13 cellular contexts compared by ENCODE assay signal in the genomic region with DNA sequence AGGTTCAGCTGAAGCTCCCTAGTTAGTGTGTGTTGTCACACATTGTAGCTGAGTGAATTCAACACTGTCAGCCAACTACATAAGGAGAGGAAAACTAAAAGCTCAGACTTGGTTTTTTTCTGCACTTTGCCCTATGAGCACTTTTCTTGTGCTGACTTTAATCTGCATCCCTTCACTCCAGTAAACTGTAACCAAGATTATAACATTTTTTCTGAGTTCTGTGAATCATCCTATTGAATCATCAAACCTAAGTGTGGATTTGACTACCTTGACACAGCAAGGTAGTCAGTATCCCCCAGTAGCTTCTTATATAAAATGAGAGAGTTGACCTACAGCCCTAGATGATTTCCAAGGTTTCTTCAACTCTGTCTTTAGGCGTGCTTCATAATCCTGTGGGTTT.
DNase-seq lines count a peak whose midpoint lies in the region; ATAC-seq and TF ChIP-seq lines count a peak whose summit lies in the region.
"Had no signal": no experiment of that assay in that cellular context is flagged by ENCODE, and none has a peak within 500 bp of the region (broad histone marks: within the 10 kb centered on the region; RNA-seq: fewer than 3 reads in every experiment).

No MANE protein-coding gene starts in this region.

- peak; percentile 37 to 58 for ATAC-seq in activated T-cell treated with anti-CD3 and anti-CD28 coated beads, Interleukin-2, amount 50 U/mL, for 72 hours (replicated peaks in 1 of 2)
- no peak for ATAC-seq in activated T-cell treated with anti-CD3 and anti-CD28 coated beads, Interleukin-2, amount 50 U/mL, for 4 hours
- ATAC-seq: CD8-positive, alpha-beta T cell had no signal

- H3K4me3 Mint-ChIP-seq in activated T-cell treated with anti-CD3 and anti-CD28 coated beads, Interleukin-2, amount 50 U/mL, for 72 hours: no peak overlapping the region
- no peak overlapping the region for H3K4me3 Mint-ChIP-seq in activated T-cell treated with anti-CD3 and anti-CD28 coated beads, Interleukin-2, amount 50 U/mL, for 4 hours
- H3K4me3 Mint-ChIP-seq in nephron: no peak overlapping the region
- H3K4me3 Mint-ChIP-seq: B cell; CD8-positive, alpha-beta T cell; H9 had no signal

- H3K27ac Mint-ChIP-seq in activated T-cell treated with anti-CD3 and anti-CD28 coated beads, Interleukin-2, amount 50 U/mL, for 72 hours: no peak overlapping the region
- H3K27ac Mint-ChIP-seq in nephron: peak overlapping the region in 2 of 3 experiments; percentile 11 to 31
- H3K27ac Mint-ChIP-seq: B cell; CD8-positive, alpha-beta T cell; H9 had no signal

- no peak overlapping the region for H3K27ac ChIP-seq in WERI-Rb-1
- H3K27ac ChIP-seq: BLaER1 treated with 17β-estradiol and CSF1 and Interleukin-3, amounts not matched to agents 10 nM and 100 nM had no signal

- H3K36me3 ChIP-seq in WERI-Rb-1: no peaks in the 10 kb centered on the region
- H3K36me3 ChIP-seq: BLaER1 treated with 17β-estradiol and CSF1 and Interleukin-3, amounts not matched to agents 10 nM and 100 nM had no signal

- H3K9me3 Mint-ChIP-seq in activated T-cell treated with anti-CD3 and anti-CD28 coated beads, Interleukin-2, amount 50 U/mL, for 72 hours: no peaks in the 10 kb centered on the region
- H3K9me3 Mint-ChIP-seq in activated T-cell treated with anti-CD3 and anti-CD28 coated beads, Interleukin-2, amount 50 U/mL, for 4 hours: no peaks in the 10 kb centered on the region
- peaks cover under 1% of the 10 kb centered on the region for H3K9me3 Mint-ChIP-seq in nephron
- H3K9me3 Mint-ChIP-seq: CD8-positive, alpha-beta T cell; H9 had no signal

- H3K9me3 ChIP-seq in WERI-Rb-1 (ENCODE audit: severe bottlenecking): no peaks in the 10 kb centered on the region
- H3K9me3 ChIP-seq: BLaER1 treated with 17β-estradiol and CSF1 and Interleukin-3, amounts not matched to agents 10 nM and 100 nM had no signal

- H3K27me3 Mint-ChIP-seq in activated T-cell treated with anti-CD3 and anti-CD28 coated beads, Interleukin-2, amount 50 U/mL, for 72 hours (ENCODE audit: low read depth): peaks cover 8% of the 10 kb centered on the region
- peaks cover 1% of the 10 kb centered on the region for H3K27me3 Mint-ChIP-seq in activated T-cell treated with anti-CD3 and anti-CD28 coated beads, Interleukin-2, amount 50 U/mL, for 4 hours (ENCODE audit: low read depth)
- no peaks in the 10 kb centered on the region for H3K27me3 Mint-ChIP-seq in nephron (ENCODE audit: low read depth)
- H3K27me3 Mint-ChIP-seq: B cell had no signal

- H3K4me3 ChIP-seq in epithelial cell of esophagus (ENCODE audit: low read length): no peak overlapping the region
- H3K4me3 ChIP-seq in WERI-Rb-1 (ENCODE audit: low read depth, low read length): no peak overlapping the region
- H3K4me3 ChIP-seq: BLaER1 treated with 17β-estradiol and CSF1 and Interleukin-3, amounts not matched to agents 10 nM and 100 nM had no signal

- H3K4me1 Mint-ChIP-seq in activated T-cell treated with anti-CD3 and anti-CD28 coated beads, Interleukin-2, amount 50 U/mL, for 72 hours (ENCODE audit: low read depth): peaks cover 6% of the 10 kb centered on the region
- H3K4me1 Mint-ChIP-seq in activated T-cell treated with anti-CD3 and anti-CD28 coated beads, Interleukin-2, amount 50 U/mL, for 4 hours (ENCODE audit: low read depth): no peaks in the 10 kb centered on the region
- peaks cover 18% of the 10 kb centered on the region for H3K4me1 Mint-ChIP-seq in nephron
- H3K4me1 Mint-ChIP-seq: B cell had no signal

- H3K27me3 ChIP-seq in WERI-Rb-1 (ENCODE audit: insufficient read depth, low read depth, severe bottlenecking): peaks cover 68% of the 10 kb centered on the region
- H3K27me3 ChIP-seq: BLaER1 treated with 17β-estradiol and CSF1 and Interleukin-3, amounts not matched to agents 10 nM and 100 nM had no signal

- no peak for DNase-seq in activated T-cell treated with anti-CD3 and anti-CD28 coated beads, Interleukin-2, amount 50 U/mL, for 72 hours
- DNase-seq in activated T-cell treated with anti-CD3 and anti-CD28 coated beads, Interleukin-2, amount 50 U/mL, for 4 hours: no peak
- DNase-seq in epithelial cell of esophagus (ENCODE audit: low read depth) (peak; percentile 8), WERI-Rb-1 (no peak), hypothalamus (lab: John Stamatoyannopoulos, UW) (no peak), NOMO-1 treated with DMSO at 0.1 percent for 48 hours (lab: John Stamatoyannopoulos, UW; ENCODE audit: unreplicated experiment) (no peak)
- DNase-seq: 8988T; CD8-positive, alpha-beta T cell; COR-L47; H9 had no signal

- TF ChIP-seq CTCF in epithelial cell of esophagus (IDR thresholded peaks at IDR 0.05; ENCODE audit: insufficient read depth, low read depth, low read length, missing control alignments) (no peak), nephron (IDR thresholded peaks at IDR 0.05; ENCODE audit: unreplicated experiment in 3 of 3) (no peak), WERI-Rb-1 (IDR thresholded peaks at IDR 0.05; ENCODE audit: low read depth, low read length) (no peak)

- no peaks in the 10 kb centered on the region for H3K36me3 Mint-ChIP-seq in activated T-cell treated with anti-CD3 and anti-CD28 coated beads, Interleukin-2, amount 50 U/mL, for 72 hours (ENCODE audit: insufficient read depth in 2 of 2)
- H3K36me3 Mint-ChIP-seq in activated T-cell treated with anti-CD3 and anti-CD28 coated beads, Interleukin-2, amount 50 U/mL, for 4 hours (ENCODE audit: insufficient read depth): no peaks in the 10 kb centered on the region
- no peaks in the 10 kb centered on the region for H3K36me3 Mint-ChIP-seq in nephron (ENCODE audit: low read depth)
- H3K36me3 Mint-ChIP-seq: CD8-positive, alpha-beta T cell had no signal

Comparison
In these comparisons a context has a peak if more than half of its experiments do, and no peak if none do; other contexts are left out.
1. ATAC-seq: peak in activated T-cell treated with anti-CD3 and anti-CD28 coated beads, Interleukin-2, amount 50 U/mL, for 72 hours (2 of 2); none in activated T-cell treated with anti-CD3 and anti-CD28 coated beads, Interleukin-2, amount 50 U/mL, for 4 hours (0 of 2).